ENCODE assay signal across 8 cellular contexts in genomic region chr2:170930132-170931109, GRCh38. TPM values are rescaled to one million over a fixed set of nuclear protein-coding genes. Genes with fewer than 3 reads are reported as not detected.
DNase-seq lines count a peak whose midpoint lies in the region; ATAC-seq, FAIRE-seq and TF ChIP-seq lines count a peak whose summit lies in the region.

No MANE protein-coding gene starts in this region.

- no peaks in the 10 kb centered on the region for H3K27me3 ChIP-seq in kidney epithelial cell (ENCODE audit: control insufficient read depth, insufficient read depth, low read length)

- ATAC-seq in GM21515 (IDR thresholded peaks at IDR 0.05; ENCODE audit: unreplicated experiment) = peak; percentile 35

- TF ChIP-seq CTCF in D721Med (IDR thresholded peaks at IDR 0.05; ENCODE audit: insufficient read depth, missing control alignments) (no peak), LNCaP clone FGC (IDR thresholded peaks at IDR 0.05; ENCODE audit: control insufficient read depth, extremely low read depth, insufficient read depth) (no peak), kidney epithelial cell (IDR thresholded peaks at IDR 0.05; ENCODE audit: insufficient read depth, low read length, poor library complexity, severe bottlenecking) (no peak)

- H3K4me3 ChIP-seq in LNCaP clone FGC (ENCODE audit: low read depth, low read length) = peak overlapping the region; percentile 94
- peak overlapping the region; percentile 98 for H3K4me3 ChIP-seq in kidney epithelial cell (ENCODE audit: low read depth, low read length)

- DNase-seq in D721Med (ENCODE audit: insufficient read length, low spot score) (no peak), LNCaP clone FGC (ENCODE audit: low read depth) (no peak), T-helper 1 cell (peak in 4 of 5 donors; percentile 47 to 78 (median 58)), astrocyte of the hippocampus (ENCODE audit: low read depth, low spot score) (peak; percentile 45), kidney epithelial cell (ENCODE audit: low read depth) (no peak), NCI-H1930 (lab: John Stamatoyannopoulos, UW) (no peak)
- DNase-seq in stimulated activated CD4-positive, alpha-beta T cell treated with anti-CD3 and anti-CD28 coated beads, Interleukin-4, amount 100 ng/mL, for 1 hour = peak; percentile 42

- peak; percentile 41 for FAIRE-seq in D721Med (lab: Jason Lieb, UNC)

- no peaks in the 10 kb centered on the region for H3K36me3 ChIP-seq in kidney epithelial cell (ENCODE audit: control insufficient read depth, insufficient read depth, low read length)

RNA-seq across cellular contexts. Expression of gene GORASP2, which starts 1.4 kb away (rescaled TPM):
- total RNA-seq in kidney epithelial cell = 76.3 and 78.1 TPM in 2 replicates

Comparison
In these comparisons a context has a peak if more than half of its experiments do, and no peak if none do; other contexts are left out.
1. DNase-seq: peak in T-helper 1 cell (4 of 5), astrocyte of the hippocampus (single experiment) and stimulated activated CD4-positive, alpha-beta T cell treated with anti-CD3 and anti-CD28 coated beads, Interleukin-4, amount 100 ng/mL, for 1 hour (single experiment); none in D721Med (single experiment), LNCaP clone FGC (single experiment), kidney epithelial cell (single experiment) and NCI-H1930 (0 of 2).